Comparison of ENCODE assay signal across 1 cellular context in genomic region chr12:100672075-100672592, GRCh38.
TF ChIP-seq lines count a peak whose summit lies in the region.

No MANE protein-coding gene starts in this region.

TF ChIP-seq in WTC11, 78 proteins besides CTCF, POLR2A, EP300 and RAD21 (continued from another document):
- TF ChIP-seq AFF4 (CRISPR knock-in tag; IDR thresholded peaks at IDR 0.05; ENCODE audit: borderline replicate concordance): no peak
- TF ChIP-seq FOXP4 (CRISPR knock-in tag; IDR thresholded peaks at IDR 0.05): no peak
- TF ChIP-seq SMAD4 (CRISPR knock-in tag; IDR thresholded peaks at IDR 0.05): no peak
- no peak for TF ChIP-seq ZNF121 (CRISPR knock-in tag; IDR thresholded peaks at IDR 0.05)
- 0 out of 2 replicates have a peak, but pooled peaks have one; percentile 22 for TF ChIP-seq ZNF423 (CRISPR knock-in tag; IDR thresholded peaks at IDR 0.05)
- no peak for TF ChIP-seq ZNF138 (CRISPR knock-in tag; conservative IDR thresholded peaks at IDR 0.05)
